Comparison of ENCODE assay signal across 8 cellular contexts in the genomic region with DNA sequence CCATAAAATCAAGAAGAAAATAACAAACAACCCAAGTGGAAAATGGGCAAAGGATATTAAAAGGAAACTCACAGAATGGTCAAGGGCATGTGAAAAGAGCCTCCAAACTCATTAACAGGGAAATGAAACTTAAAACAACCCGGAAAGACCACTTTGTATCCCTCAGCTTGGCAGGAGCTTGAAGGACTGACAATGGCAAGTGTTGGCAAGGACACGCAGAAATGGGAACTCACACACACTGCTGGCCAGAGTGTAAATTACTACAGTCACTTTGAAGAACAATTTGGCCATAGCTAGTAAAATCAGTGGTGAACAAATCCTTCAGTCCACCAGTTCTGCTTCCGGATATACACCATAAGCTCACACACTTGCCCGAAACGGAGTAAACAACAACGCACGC. TPM values are rescaled to one million over a fixed set of nuclear protein-coding genes. Genes with fewer than 3 reads are reported as not detected.
A peak's percentile ranks its signal among the peaks of the same experiment; 100 is the strongest.
DNase-seq lines count a peak whose midpoint lies in the region; ATAC-seq, FAIRE-seq and TF ChIP-seq lines count a peak whose summit lies in the region.
"Not testable (repeated sequence)": the region's sequence is repeated elsewhere in the genome, so short reads cannot be mapped to it uniquely, and the experiment has no call there.

No MANE protein-coding gene starts in this region.

- not testable (repeated sequence) for H4K91ac ChIP-seq in mesenchymal stem cell (ENCODE audit: low read length)

- peak overlapping the region; percentile 79 for H3K4me3 Mint-ChIP-seq in HFFc6

- peak; percentile 73 for DNase-seq in Ammon's horn (ENCODE audit: low spot score)
- not testable (repeated sequence) for DNase-seq in HFFc6; K562 (ENCODE audit: extremely low read depth in 1 of 4, low spot score in 3 of 4); mesenchymal stem cell; upper lobe of right lung
- peak; percentile 7 for DNase-seq in NOMO-1 treated with DMSO at 0.1 percent for 48 hours (lab: John Stamatoyannopoulos, UW; ENCODE audit: unreplicated experiment)
- peak; percentile 45 for DNase-seq in globus pallidus (ENCODE audit: low spot score)
- peak; percentile 26 for DNase-seq in posterior vena cava (ENCODE audit: low spot score)

- not testable (repeated sequence) for H3K27me3 ChIP-seq in K562 (ENCODE audit: control insufficient read depth in 2 of 2, insufficient read depth in 2 of 2, low read length in 2 of 2); mesenchymal stem cell (ENCODE audit: control insufficient read depth in 1 of 2, insufficient read depth in 1 of 2, low read length in 2 of 2); upper lobe of right lung

- peaks cover 48% of the 10 kb centered on the region for H3K4me1 Mint-ChIP-seq in HFFc6 (ENCODE audit: low read depth)

- not testable (repeated sequence) for H2AFZ ChIP-seq in K562 (ENCODE audit: low read depth, low read length); mesenchymal stem cell (ENCODE audit: low read depth, low read length)

- not testable (repeated sequence) for H3K4me2 ChIP-seq in K562 (ENCODE audit: insufficient read depth, low read length); mesenchymal stem cell (ENCODE audit: low read length, poor library complexity, severe bottlenecking)

- BruUV-seq in K562 (replicated peaks; lab: Mats Ljungman, UMichigan): not testable (repeated sequence)

- H4K20me1 ChIP-seq in K562 (replicated peaks; ENCODE audit: control insufficient read depth, insufficient read depth, low read length): not testable (repeated sequence)

- not testable (repeated sequence) for H4K8ac ChIP-seq in mesenchymal stem cell (ENCODE audit: low read length)

- H3K9me1 ChIP-seq in K562 (ENCODE audit: control insufficient read depth, insufficient read depth, low read length): not testable (repeated sequence)

- H3K9ac ChIP-seq in K562 (ENCODE audit: insufficient read depth in 1 of 2, low read depth in 2 of 2, low read length in 2 of 2): not testable (repeated sequence)
- peak overlapping the region; percentile 15 for H3K9ac ChIP-seq in mesenchymal stem cell (ENCODE audit: low read length)

- POLR2A ChIA-PET in K562 (lab: Yijun Ruan, JAX): not testable (repeated sequence)

- not testable (repeated sequence) for H3K4me3 ChIP-seq in K562; mesenchymal stem cell (ENCODE audit: insufficient read depth in 1 of 2, low read depth in 1 of 2, low read length in 2 of 2); upper lobe of right lung

- TF ChIP-seq CTCF in HFFc6 (IDR thresholded peaks at IDR 0.05); K562 (IDR thresholded peaks at IDR 0.05 in 2 of 3, conservative IDR thresholded peaks at IDR 0.05 in 1 of 3; ENCODE audit: insufficient read depth in 2 of 3, low read depth in 1 of 3, low read length in 3 of 3); upper lobe of right lung (IDR thresholded peaks at IDR 0.05): not testable (repeated sequence)

- H2AK5ac ChIP-seq in mesenchymal stem cell (ENCODE audit: low read length, severe bottlenecking): not testable (repeated sequence)

- intact Hi-C loops in K562 (cut with micrococcal nuclease); posterior vena cava (cut with DNase I); upper lobe of right lung (cut with DNase I): not testable (repeated sequence)

- H2BK120ac ChIP-seq in mesenchymal stem cell (ENCODE audit: low read depth, low read length): not testable (repeated sequence)

- not testable (repeated sequence) for H3K4me1 ChIP-seq in K562 (replicated peaks in 1 of 2; ENCODE audit: control insufficient read depth in 2 of 2, insufficient read depth in 2 of 2, low read length in 2 of 2); mesenchymal stem cell (ENCODE audit: control insufficient read depth, insufficient read depth, low read depth, low read length); upper lobe of right lung

- not testable (repeated sequence) for TF ChIP-seq POLR2A in K562 (conservative IDR thresholded peaks at IDR 0.05)

- not testable (repeated sequence) for H3K36me3 Mint-ChIP-seq in HFFc6 (ENCODE audit: low read depth)

- TF ChIP-seq EP300 in K562 (IDR thresholded peaks at IDR 0.05; ENCODE audit: low read length): not testable (repeated sequence)

- peak; percentile 90 for FAIRE-seq in K562 (lab: Jason Lieb, UNC)

- not testable (repeated sequence) for H3K4ac ChIP-seq in mesenchymal stem cell (ENCODE audit: low read depth in 1 of 2, low read length in 2 of 2)

- not testable (repeated sequence) for H3K79me1 ChIP-seq in mesenchymal stem cell (replicated peaks; ENCODE audit: low read length, poor library complexity, severe bottlenecking)

- H2BK15ac ChIP-seq in mesenchymal stem cell (ENCODE audit: low read depth, poor library complexity, severe bottlenecking): not testable (repeated sequence)

- not testable (repeated sequence) for H3K79me2 ChIP-seq in K562 (ENCODE audit: control insufficient read depth, insufficient read depth, low read length)

- not testable (repeated sequence) for H3K27me3 Mint-ChIP-seq in HFFc6 (ENCODE audit: insufficient read depth)

- H3K18ac ChIP-seq in mesenchymal stem cell (ENCODE audit: low read depth in 1 of 2, low read length in 2 of 2): not testable (repeated sequence)

- peak overlapping the region; percentile 70 for H3K27ac Mint-ChIP-seq in HFFc6

- not testable (repeated sequence) for H3K9me3 ChIP-seq in K562 (replicated peaks; ENCODE audit: control insufficient read depth, insufficient read depth, low read depth, low read length); mesenchymal stem cell (ENCODE audit: control insufficient read depth, low read length); upper lobe of right lung

- not testable (repeated sequence) for H3K14ac ChIP-seq in mesenchymal stem cell (ENCODE audit: low read length in 2 of 2)

- not testable (repeated sequence) for H2BK12ac ChIP-seq in mesenchymal stem cell (ENCODE audit: low read length in 2 of 2)

- CTCF ChIA-PET in K562 (lab: Yijun Ruan, JAX; ENCODE audit: low intra/inter-chr PET ratio): not testable (repeated sequence)

- not testable (repeated sequence) for H3K36me3 ChIP-seq in K562 (ENCODE audit: control insufficient read depth, insufficient read depth, low read length); mesenchymal stem cell (ENCODE audit: control insufficient read depth in 1 of 2, insufficient read depth in 2 of 2, low read depth in 1 of 2, low read length in 2 of 2); upper lobe of right lung

- not testable (repeated sequence) for ATAC-seq in K562
- peak; percentile 43 for ATAC-seq in upper lobe of right lung

- H3K9me3 Mint-ChIP-seq in HFFc6: not testable (repeated sequence)

- 59% methylated on average over 7 of the region's 7 CpGs for WGBS in K562 (ENCODE audit: insufficient coverage, low coverage, missing lambda C conversion rate)
- 67% methylated on average over 5 of the region's 7 CpGs for WGBS in mesenchymal stem cell

- in situ Hi-C loops in K562 (cut with MboI): not testable (repeated sequence)

- H3K27ac ChIP-seq in K562 (ENCODE audit: extremely low read depth, low read depth, low read length); mesenchymal stem cell (ENCODE audit: low read length, poor library complexity, severe bottlenecking); upper lobe of right lung: not testable (repeated sequence)

- not testable (repeated sequence) for H3K23ac ChIP-seq in mesenchymal stem cell (ENCODE audit: low read length in 2 of 2)

- not testable (repeated sequence) for TF ChIP-seq RAD21 in K562 (CRISPR knock-in tag; conservative IDR thresholded peaks at IDR 0.05 in 1 of 2, IDR thresholded peaks at IDR 0.05 in 1 of 2)

- not testable (repeated sequence) for H2BK5ac ChIP-seq in mesenchymal stem cell (ENCODE audit: low read depth, low read length, poor library complexity, severe bottlenecking)

RNA-seq across cellular contexts. Expression of a gene that starts 58.1 kb away (rescaled TPM):
- total RNA-seq in HFFc6 (2021; fragmentation: NEBNext Ultra II Directional; extraction: Animal tissue kit (Norgen Biotek cat#: 25700)): 100 to 1,000 TPM in 3 of 6 experiments, 10 to 100 TPM in 3; 92.5 to 206 (median 99.1) TPM
- total RNA-seq in K562 (2011; cell fraction: chromatin; rRNA removed; ENCODE audit: low replicate concordance): 14.0 and 35.3 TPM in 2 replicates
- total RNA-seq in K562 (2011; cell fraction: nucleolus; rRNA removed): 6.8 and 8.8 TPM in 2 replicates
- total RNA-seq in K562 (2011; cell fraction: nucleoplasm; rRNA removed): 12.4 and 15.6 TPM in 2 replicates
- total RNA-seq in K562 (2014; rRNA removed) (11.6 and 13.0 TPM in 2 replicates), K562 (2014; rRNA removed; fragmentation: Illumina TruSeq; extraction: Trizol) (20.5 and 22.1 TPM in 2 replicates), K562 (2015; rRNA removed; fragmentation: Illumina TruSeq; extraction: Trizol) (22.0 and 23.1 TPM in 2 replicates), K562 (2021) (15.2 and 15.7 TPM in 2 replicates), posterior vena cava (10 to 100 TPM; 23.8 to 28.4 TPM), upper lobe of right lung (44.9 TPM)
- polyA plus RNA-seq in K562 (2011; rRNA removed) (13.3 and 14.8 TPM in 2 replicates), K562 (2014; fragmentation: Illumina TruSeq; extraction: Trizol) (15.9 and 16.4 TPM in 2 replicates), K562 (2014; fragmentation: Nextera tagmentation; extraction: Ambion mirVana) (1 to 10 TPM; 3.8 to 5.0 TPM), K562 (2014; rRNA removed) (9.1 and 11.3 TPM in 2 replicates)
- polyA plus RNA-seq in K562 (2011; cell fraction: cytosol; rRNA removed): 3.4 and 7.1 TPM in 2 replicates
- 11.5 and 13.8 TPM in 2 replicates for polyA plus RNA-seq in K562 (2011; cell fraction: nucleus; rRNA removed)
- polyA plus RNA-seq in K562 (2012): 8.8 and 9.6 TPM in 2 replicates
- polyA minus RNA-seq in K562 (2011; rRNA and poly(A)+ RNA removed): 31.6 and 34.3 TPM in 2 replicates
- 7.8 and 10.6 TPM in 2 replicates for polyA minus RNA-seq in K562 (2011; cell fraction: cytosol; rRNA and poly(A)+ RNA removed)
- polyA minus RNA-seq in K562 (2011; cell fraction: nucleus; rRNA and poly(A)+ RNA removed): 5.8 and 19.7 TPM in 2 replicates
- polyA plus RNA-seq in mesenchymal stem cell (2013, experiment 1 of 2): 127 TPM
- polyA plus RNA-seq in mesenchymal stem cell (2013, experiment 2 of 2): 126 TPM
